Comparison of ENCODE assay signal across 25 cellular contexts in the genomic region with DNA sequence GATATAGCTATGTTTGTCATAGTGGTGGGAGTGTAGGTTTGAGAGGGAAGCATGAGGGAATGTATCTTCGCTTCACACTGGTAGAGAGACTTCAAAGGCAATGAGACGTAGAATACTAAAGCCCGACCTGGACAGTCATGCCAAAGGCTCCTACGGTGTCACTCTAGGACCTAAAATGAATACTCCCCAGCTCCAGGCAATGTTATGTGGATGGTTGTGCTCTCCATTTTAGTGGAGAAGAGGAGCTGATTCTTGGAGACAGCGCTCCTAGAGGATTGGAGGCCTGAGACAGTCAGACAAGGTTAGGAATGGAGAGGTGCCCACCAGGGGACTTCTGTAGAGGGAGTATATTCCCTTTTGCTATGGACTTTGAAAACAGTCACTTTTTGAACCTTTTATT.
"Had no signal": no experiment of that assay in that cellular context is flagged by ENCODE, and none has a peak within 500 bp of the region (broad histone marks: within the 10 kb centered on the region; RNA-seq: fewer than 3 reads in every experiment).

No MANE protein-coding gene starts in this region.

- H3K27ac Mint-ChIP-seq: activated B cell treated with CpG ODN at 0.5 μM for 24 hours; activated CD4-positive, alpha-beta memory T cell treated with anti-CD3 and anti-CD28 coated beads for 36 hours; activated CD4-positive, alpha-beta T cell treated with anti-CD3 and anti-CD28 coated beads, Interleukin-2, amount 10 ng/mL, durations not matched to agents 24 days and 14 days; activated naive CD8-positive, alpha-beta T cell; T-helper 17 cell had no signal

- H3K4me1 Mint-ChIP-seq: activated B cell treated with CpG ODN at 0.5 μM for 24 hours; activated CD4-positive, alpha-beta T cell treated with anti-CD3 and anti-CD28 coated beads, Interleukin-2, amount 10 ng/mL, durations not matched to agents 24 days and 14 days; brain; T-helper 17 cell had no signal

- H3K9me3 ChIP-seq: Peyer's patch had no signal

- H3K27me3 ChIP-seq: cardiac muscle cell, Peyer's patch had no signal

- H3K9me3 Mint-ChIP-seq: activated B cell treated with CpG ODN at 0.5 μM for 24 hours; activated CD4-positive, alpha-beta memory T cell treated with anti-CD3 and anti-CD28 coated beads for 36 hours; activated CD4-positive, alpha-beta T cell treated with anti-CD3 and anti-CD28 coated beads, Interleukin-2, amount 10 ng/mL, durations not matched to agents 24 days and 14 days; activated T-cell treated with anti-CD3 and anti-CD28 coated beads, Interleukin-2, amount 50 U/mL, for 4 hours had no signal

- H3K4me3 ChIP-seq: cardiac muscle cell, Peyer's patch had no signal

- H3K4me3 Mint-ChIP-seq: activated B cell treated with CpG ODN at 0.5 μM for 24 hours; activated CD4-positive, alpha-beta memory T cell treated with anti-CD3 and anti-CD28 coated beads for 36 hours; activated CD4-positive, alpha-beta T cell treated with anti-CD3 and anti-CD28 coated beads, Interleukin-2, amount 10 ng/mL, durations not matched to agents 24 days and 14 days; activated naive CD8-positive, alpha-beta T cell; activated T-cell treated with anti-CD3 and anti-CD28 coated beads, Interleukin-2, amount 50 U/mL, for 4 hours; brain; T-helper 17 cell had no signal

- DNase-seq: activated B cell treated with CpG ODN at 0.5 μM for 24 hours; activated CD4-positive, alpha-beta memory T cell treated with anti-CD3 and anti-CD28 coated beads for 36 hours; activated CD4-positive, alpha-beta T cell treated with anti-CD3 and anti-CD28 coated beads for 1 hour; activated CD4-positive, alpha-beta T cell treated with anti-CD3 and anti-CD28 coated beads, Interleukin-2, amount 10 ng/mL, durations not matched to agents 24 days and 14 days; activated CD8-positive, alpha-beta memory T cell treated with anti-CD3 and anti-CD28 coated beads for 24 hours; activated effector memory CD4-positive, alpha-beta T cell treated with anti-CD3 and anti-CD28 coated beads, Interleukin-2, amount 50 U/mL, for 16 hours; activated naive CD4-positive, alpha-beta T cell treated with Interleukin-2 at 50 U/mL for 16 hours; activated T-cell treated with anti-CD3 and anti-CD28 coated beads, Interleukin-2, amount 50 U/mL, for 4 hours; amygdala; Karpas-422; MM.1S; NCI-H1105; NCI-H1436; NCI-H187; NCI-H2081; NCI-H446; NCI-H748 treated with DMSO at 0.1 percent for 48 hours; Peyer's patch; SHP77; T-helper 17 cell; T-helper 9 cell had no signal

- H3K27me3 Mint-ChIP-seq: activated CD4-positive, alpha-beta T cell treated with anti-CD3 and anti-CD28 coated beads, Interleukin-2, amount 10 ng/mL, durations not matched to agents 24 days and 14 days had no signal

- H3K4me1 ChIP-seq: Peyer's patch had no signal

- H3K36me3 ChIP-seq: cardiac muscle cell, Peyer's patch had no signal

- H3K36me3 Mint-ChIP-seq: activated CD4-positive, alpha-beta memory T cell treated with anti-CD3 and anti-CD28 coated beads for 36 hours; activated naive CD8-positive, alpha-beta T cell had no signal

- H3K27ac ChIP-seq: cardiac muscle cell, Peyer's patch, RWPE1 had no signal

- ATAC-seq: activated T-cell treated with anti-CD3 and anti-CD28 coated beads, Interleukin-2, amount 50 U/mL, for 4 hours; T-helper 17 cell had no signal
